In genomic region chr2:48540237-48540935, GRCh38 we compare ENCODE assay signal across 1 cellular context.
TF ChIP-seq lines count a peak whose summit lies in the region.

No MANE protein-coding gene starts in this region.

TF ChIP-seq in HepG2, 621 proteins besides CTCF, POLR2A, EP300 and RAD21 (continued from another document):
- TF ChIP-seq ARID4A (CRISPR knock-in tag; IDR thresholded peaks at IDR 0.05; ENCODE audit: borderline replicate concordance): no peak
TF ChIP-seq in HepG2: peak in this region for 0.
